28 cellular contexts compared by ENCODE assay signal in genomic region chr6:51932956-51933355, GRCh38.
"Had no signal": no experiment of that assay in that cellular context is flagged by ENCODE, and none has a peak within 500 bp of the region (broad histone marks: within the 10 kb centered on the region; RNA-seq: fewer than 3 reads in every experiment).

No MANE protein-coding gene starts in this region.

- ATAC-seq: naive thymus-derived CD8-positive, alpha-beta T cell; natural killer cell treated with Interleukin-12 subunit alpha and Interleukin-12 subunit beta and Interleukin-15 and Interleukin-18, amount 100 ng/mL, for 72 hours; pancreas; right cardiac atrium; sciatic nerve; stimulated activated memory B cell treated with anti-CD40 and anti-IgM and Interleukin-4, amounts not matched to agents 10 μg/mL and 1 μg/mL and 100 μg/mL, for 72 hours; stimulated activated naive CD8-positive, alpha-beta T cell treated with anti-CD3 and anti-CD28 coated beads, Interleukin-15, amount 100 ng/mL, for 72 hours; stimulated activated naive CD8-positive, alpha-beta T cell treated with anti-CD3 and anti-CD28 coated beads, Interleukin-15, Interleukin-2, amounts not matched to agents 100 U/mL and 50 U/mL, for 24 hours; upper lobe of right lung had no signal

- H3K9me3 ChIP-seq: neutrophil, pancreas, prostate gland, spleen, suprapubic skin, testis, tibial artery, transverse colon, upper lobe of right lung, uterus had no signal

- H3K4me3 ChIP-seq: pancreas, prostate gland, skin epidermis, smooth muscle cell, spleen, suprapubic skin, testis, tibial artery, transverse colon, upper lobe of right lung, uterus had no signal

- FAIRE-seq: pancreas had no signal

- H3K27ac ChIP-seq: neutrophil, pancreas, prostate gland, skin epidermis, spleen, suprapubic skin, testis, tibial artery, transverse colon, upper lobe of right lung, uterus had no signal

- H3K4me1 ChIP-seq: pancreas, prostate gland, spleen, suprapubic skin, testis, tibial artery, transverse colon, upper lobe of right lung, uterus had no signal

- DNase-seq: naive thymus-derived CD8-positive, alpha-beta T cell; nephron progenitor cell; nucleus accumbens; pancreas; right cardiac atrium; spleen; stimulated activated CD4-positive, alpha-beta T cell treated with anti-CD3 and anti-CD28 coated beads, Interleukin-12 subunit alpha, Interleukin-12 subunit beta, amount 100 ng/mL, for 4 hours; stimulated activated CD4-positive, alpha-beta T cell treated with anti-CD3 and anti-CD28 coated beads, Interleukin-1b, Interleukin-23, amount 100 ng/mL, for 48 hours; stimulated activated CD4-positive, alpha-beta T cell treated with anti-CD3 and anti-CD28 coated beads, Interleukin-4, amount 100 ng/mL, for 1 hour; stimulated activated CD4-positive, alpha-beta T cell treated with anti-CD3 and anti-CD28 coated beads, Interleukin-4, amount 100 ng/mL, for 4 hours; stimulated activated CD8-positive, alpha-beta memory T cell treated with anti-CD3 and anti-CD28 coated beads, Interleukin-4, amount 100 ng/mL, for 48 hours; stimulated activated naive CD4-positive, alpha-beta T cell; stimulated activated naive CD8-positive, alpha-beta T cell treated with anti-CD3 and anti-CD28 coated beads, Interleukin-15, amount 100 ng/mL, for 72 hours; stimulated activated naive CD8-positive, alpha-beta T cell treated with anti-CD3 and anti-CD28 coated beads, Interleukin-15, Interleukin-2, amounts not matched to agents 100 U/mL and 50 U/mL, for 24 hours; substantia nigra; testis; tibial artery; transverse colon; upper lobe of right lung; uterus had no signal

- H3K36me3 ChIP-seq: neutrophil, prostate gland, spleen, suprapubic skin, tibial artery, transverse colon, upper lobe of right lung, uterus had no signal

- H3K27me3 ChIP-seq: neutrophil, pancreas, spleen, suprapubic skin, testis, tibial artery, transverse colon, upper lobe of right lung, uterus had no signal

- H3K4me2 ChIP-seq: smooth muscle cell had no signal
